ENCODE assay signal across 8 cellular contexts in the genomic region with DNA sequence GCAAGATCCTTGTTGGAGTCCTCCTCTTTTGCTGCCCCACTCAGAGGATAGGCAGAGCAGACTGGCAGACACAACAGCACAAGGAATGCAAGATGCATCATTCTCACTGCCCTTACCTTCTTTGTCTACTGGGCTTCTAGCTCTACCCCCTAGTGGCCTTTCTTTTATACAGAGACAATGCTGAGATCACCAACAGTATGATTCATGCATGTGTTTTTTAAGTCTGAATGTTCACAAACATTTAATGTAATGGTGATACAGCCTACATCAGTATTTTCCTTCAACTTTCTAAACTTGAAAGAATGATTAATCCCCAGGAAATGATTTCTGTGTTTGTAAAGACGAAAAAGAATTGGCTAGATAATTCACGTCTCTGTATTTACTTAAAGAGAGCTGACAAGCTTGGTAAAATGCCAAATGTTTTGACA. TPM values are rescaled to one million over a fixed set of nuclear protein-coding genes. Genes with fewer than 3 reads are reported as not detected.
DNase-seq lines count a peak whose midpoint lies in the region; FAIRE-seq and TF ChIP-seq lines count a peak whose summit lies in the region.

MMP10 (minus strand) TSS at position 138 of the 428 bp plus-strand sequence; CDS start at position 101, 37 bp downstream.

- no peaks in the 10 kb centered on the region for H3K36me3 ChIP-seq in hepatocyte (replicated peaks; ENCODE audit: insufficient read depth, low read depth)

- WGBS in hepatocyte (ENCODE audit: low lambda C conversion rate, missing lambda C conversion rate), result 16% methylated on average over 2 of the region's 2 CpGs

- H3K4me3 ChIP-seq in hepatocyte, result no peak within 1 kb of the TSS

- H3K4me1 ChIP-seq in hepatocyte (ENCODE audit: insufficient read depth), result no peaks in the 10 kb centered on the region

- no peaks in the 10 kb centered on the region for H3K9me2 ChIP-seq in hepatocyte (replicated peaks; ENCODE audit: insufficient read depth)

- H3K79me2 ChIP-seq in hepatocyte, result no peaks in the 10 kb centered on the region

- no peak for TF ChIP-seq POLR2A in H54 (IDR thresholded peaks at IDR 0.05; ENCODE audit: low read depth, low read length)

- peak; percentile 65 for FAIRE-seq in H54 (lab: Jason Lieb, UNC)

- no peak within 1 kb of the TSS for H3K4me2 ChIP-seq in hepatocyte

- H4K20me1 ChIP-seq in hepatocyte (ENCODE audit: insufficient read depth, poor library complexity, severe bottlenecking), result no peaks in the 10 kb centered on the region

- H3K27me3 ChIP-seq in hepatocyte, result no peaks in the 10 kb centered on the region

- DNase-seq in AG09319 (ENCODE audit: extremely low read depth, low read depth) (no peak), H54 (ENCODE audit: insufficient read length, low spot score) (peak; percentile 21), RKO (ENCODE audit: low spot score) (peak; percentile 88), hepatocyte (ENCODE audit: low spot score) (peak; percentile 41), NCI-H1048 (lab: John Stamatoyannopoulos, UW) (no peak), DMS 273 (lab: John Stamatoyannopoulos, UW; ENCODE audit: unreplicated experiment) (no peak), cortex of kidney (lab: John Stamatoyannopoulos, UW) (no peak)
- no peak for DNase-seq in stimulated activated CD4-positive, alpha-beta T cell treated with anti-CD3 and anti-CD28 coated beads, Interleukin-12 subunit alpha, Interleukin-12 subunit beta, amount 100 ng/mL, for 4 hours

- no peak within 1 kb of the TSS for H2AFZ ChIP-seq in hepatocyte

- H3K9me3 ChIP-seq in hepatocyte (ENCODE audit: low read depth), result no peaks in the 10 kb centered on the region

- TF ChIP-seq CTCF in AG09319 (IDR thresholded peaks at IDR 0.05; ENCODE audit: low read depth, low read length) (peak; percentile 60), hepatocyte (IDR thresholded peaks at IDR 0.05; ENCODE audit: poor library complexity) (peak; percentile 45)

- H3K27ac ChIP-seq in hepatocyte, result no peak within 1 kb of the TSS

RNA-seq across cellular contexts. Expression of gene MMP10, which starts in this region (rescaled TPM):
- 1.2 and 2.3 TPM in 2 replicates for total RNA-seq in hepatocyte
- polyA plus RNA-seq in hepatocyte, result 1.5 TPM in 2 replicates

Comparison
In these comparisons a context has a peak if more than half of its experiments do, and no peak if none do; other contexts are left out.
1. DNase-seq: peak in H54 (single experiment), RKO (single experiment) and hepatocyte (single experiment); none in AG09319 (single experiment), NCI-H1048 (single experiment), stimulated activated CD4-positive, alpha-beta T cell treated with anti-CD3 and anti-CD28 coated beads, Interleukin-12 subunit alpha, Interleukin-12 subunit beta, amount 100 ng/mL, for 4 hours (single experiment), DMS 273 (single experiment) and cortex of kidney (single experiment).